In genomic region chr1:52404116-52404974, GRCh38 we compare ENCODE assay signal across 8 cellular contexts. TPM values are rescaled to one million over a fixed set of nuclear protein-coding genes. Genes with fewer than 3 reads are reported as not detected.
DNase-seq lines count a peak whose midpoint lies in the region; ATAC-seq and TF ChIP-seq lines count a peak whose summit lies in the region.

TSS of gene ORC1 (minus strand) at chr1:52404423. CDS start at chr1:52402223, 2,200 bp downstream.
A gene with protein sequence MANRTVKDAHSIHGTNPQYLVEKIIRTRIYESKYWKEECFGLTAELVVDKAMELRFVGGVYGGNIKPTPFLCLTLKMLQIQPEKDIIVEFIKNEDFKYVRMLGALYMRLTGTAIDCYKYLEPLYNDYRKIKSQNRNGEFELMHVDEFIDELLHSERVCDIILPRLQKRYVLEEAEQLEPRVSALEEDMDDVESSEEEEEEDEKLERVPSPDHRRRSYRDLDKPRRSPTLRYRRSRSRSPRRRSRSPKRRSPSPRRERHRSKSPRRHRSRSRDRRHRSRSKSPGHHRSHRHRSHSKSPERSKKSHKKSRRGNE (plus strand): TSS chr1:52404602. CDS start chr1:52404750, 148 bp downstream.

- CTCF ChIA-PET in CD4-positive, alpha-beta T cell (lab: Charles Lee), result interaction anchor here (0.7 to 3.1 kb wide), 11 partner anchors 14 to 371 kb away, joined by 3 to 35 read pairs (median 5); partner anchors contain the start of genes CC2D1B, KTI12, SHISAL2A and TUT4

- POLR2A ChIA-PET in CD4-positive, alpha-beta T cell (lab: Charles Lee), result interaction anchor here (0.7 to 3.3 kb wide), 29 partner anchors 9 to 1541 kb away, joined by 3 to 72 read pairs (median 5); partner anchors contain the start of genes BTF3L4, CC2D1B, ECHDC2 and IFT25

- no peaks in the 10 kb centered on the region for H3K9me3 ChIP-seq in CD4-positive, alpha-beta T cell (ENCODE audit: control insufficient read depth, low read length)
- H3K9me3 ChIP-seq in liver (ENCODE audit: control insufficient read depth in 4 of 4, low read length in 3 of 4), result no peaks in the 10 kb centered on the region

- peaks cover 47% of the 10 kb centered on the region for H3K36me3 Mint-ChIP-seq in CD4-positive, alpha-beta T cell (ENCODE audit: low read depth)

- peaks cover 4 to 27% (median 17%) of the 10 kb centered on the region in 4 donors for H3K4me1 ChIP-seq in liver (ENCODE audit: control insufficient read depth in 4 of 4, insufficient read depth in 4 of 4, low read length in 3 of 4)

- peak within 1 kb of the TSS; percentile 99 for H3K27ac Mint-ChIP-seq in CD4-positive, alpha-beta T cell

- peak; percentile 94 to 98 (median 97) for DNase-seq in CD4-positive, alpha-beta T cell
- DNase-seq in NCI-H774 (lab: John Stamatoyannopoulos, UW), result peak; percentile 99
- DNase-seq in activated CD4-positive, alpha-beta T cell treated with anti-CD3 and anti-CD28 coated beads, Interleukin-2, amount 50 U/mL, for 4 hours, result peak; percentile 97 to 98
- peak; percentile 93 to 98 for DNase-seq in dermis microvascular lymphatic vessel endothelial cell (ENCODE audit: low read depth in 2 of 2)
- DNase-seq in stimulated activated CD4-positive, alpha-beta T cell treated with anti-CD3 and anti-CD28 coated beads, Interleukin-4, amount 100 ng/mL, for 24 hours, result peak; percentile 99

- under 1% methylated on average over 57 of the region's 57 CpGs for WGBS in liver

- peak within 1 kb of the TSS; percentile 89 for H3K27ac ChIP-seq in CD4-positive, alpha-beta T cell (ENCODE audit: low read depth, low read length)
- peak within 1 kb of the TSS; percentile 79 to 97 for H3K27ac ChIP-seq in liver (ENCODE audit: low read depth in 1 of 2, low read length in 2 of 2)

- peak; percentile 29 to 59 for TF ChIP-seq RAD21 in liver (IDR thresholded peaks at IDR 0.05)

- intact Hi-C loops in CD4-positive, alpha-beta T cell (cut with DNase I, micrococcal nuclease), result loop anchor here (1.0 to 10.0 kb wide), 7 partner anchors 14 to 520 kb away; partner anchors contain the start of genes BTF3L4 (in 1 of the 2), ECHDC2 (in 1 of the 2), SCP2 (in 1 of the 2) and TXNDC12 (in 1 of the 2)

- H3K27me3 ChIP-seq in CD4-positive, alpha-beta T cell (ENCODE audit: control insufficient read depth, insufficient read depth, low read length), result no peaks in the 10 kb centered on the region
- H3K27me3 ChIP-seq in liver (ENCODE audit: control insufficient read depth in 4 of 4, insufficient read depth in 4 of 4, low read length in 3 of 4), result no peaks in the 10 kb centered on the region

- ATAC-seq in CD4-positive, alpha-beta T cell (ENCODE audit: poor library complexity), result peak; percentile 89
- ATAC-seq in GM19397 (IDR thresholded peaks at IDR 0.05; ENCODE audit: unreplicated experiment) (peak; percentile 98), HG03571 (IDR thresholded peaks at IDR 0.05; ENCODE audit: unreplicated experiment) (peak; percentile 92)

- peaks cover 48% of the 10 kb centered on the region for H3K4me1 Mint-ChIP-seq in CD4-positive, alpha-beta T cell (ENCODE audit: low read depth)

- peak within 1 kb of the TSS; percentile 65 to 98 for H3K9ac ChIP-seq in liver (ENCODE audit: low read depth in 1 of 2, low read length in 2 of 2)

- peak; percentile 34 for TF ChIP-seq CTCF in CD4-positive, alpha-beta T cell (IDR thresholded peaks at IDR 0.05)
- no peak for TF ChIP-seq CTCF in liver (IDR thresholded peaks at IDR 0.05; ENCODE audit: low read depth, low read length, missing input control)

- peaks cover 2 to 21% (median 12%) of the 10 kb centered on the region in 4 donors for H3K36me3 ChIP-seq in liver (ENCODE audit: control insufficient read depth in 4 of 4, insufficient read depth in 3 of 4, low read depth in 1 of 4, low read length in 3 of 4)

- H3K9me3 Mint-ChIP-seq in CD4-positive, alpha-beta T cell, result no peaks in the 10 kb centered on the region

- peak within 1 kb of the TSS; percentile 66 to 100 (median 89) for H3K4me3 ChIP-seq in liver (ENCODE audit: low read depth in 1 of 3, low read length in 3 of 3)

- peak within 1 kb of the TSS; percentile 98 for H3K4me3 Mint-ChIP-seq in CD4-positive, alpha-beta T cell

- no peaks in the 10 kb centered on the region for H3K27me3 Mint-ChIP-seq in CD4-positive, alpha-beta T cell

TF ChIP-seq in liver, 16 proteins besides CTCF, POLR2A, EP300 and RAD21:
- peak; percentile 67 for TF ChIP-seq TAF1 (conservative IDR thresholded peaks at IDR 0.05)
- peak in 1 of 2 donors; percentile 27 for TF ChIP-seq JUND (IDR thresholded peaks at IDR 0.05)
- TF ChIP-seq SP1 (IDR thresholded peaks at IDR 0.05), result peak; percentile 67
- TF ChIP-seq, protein P1, sequence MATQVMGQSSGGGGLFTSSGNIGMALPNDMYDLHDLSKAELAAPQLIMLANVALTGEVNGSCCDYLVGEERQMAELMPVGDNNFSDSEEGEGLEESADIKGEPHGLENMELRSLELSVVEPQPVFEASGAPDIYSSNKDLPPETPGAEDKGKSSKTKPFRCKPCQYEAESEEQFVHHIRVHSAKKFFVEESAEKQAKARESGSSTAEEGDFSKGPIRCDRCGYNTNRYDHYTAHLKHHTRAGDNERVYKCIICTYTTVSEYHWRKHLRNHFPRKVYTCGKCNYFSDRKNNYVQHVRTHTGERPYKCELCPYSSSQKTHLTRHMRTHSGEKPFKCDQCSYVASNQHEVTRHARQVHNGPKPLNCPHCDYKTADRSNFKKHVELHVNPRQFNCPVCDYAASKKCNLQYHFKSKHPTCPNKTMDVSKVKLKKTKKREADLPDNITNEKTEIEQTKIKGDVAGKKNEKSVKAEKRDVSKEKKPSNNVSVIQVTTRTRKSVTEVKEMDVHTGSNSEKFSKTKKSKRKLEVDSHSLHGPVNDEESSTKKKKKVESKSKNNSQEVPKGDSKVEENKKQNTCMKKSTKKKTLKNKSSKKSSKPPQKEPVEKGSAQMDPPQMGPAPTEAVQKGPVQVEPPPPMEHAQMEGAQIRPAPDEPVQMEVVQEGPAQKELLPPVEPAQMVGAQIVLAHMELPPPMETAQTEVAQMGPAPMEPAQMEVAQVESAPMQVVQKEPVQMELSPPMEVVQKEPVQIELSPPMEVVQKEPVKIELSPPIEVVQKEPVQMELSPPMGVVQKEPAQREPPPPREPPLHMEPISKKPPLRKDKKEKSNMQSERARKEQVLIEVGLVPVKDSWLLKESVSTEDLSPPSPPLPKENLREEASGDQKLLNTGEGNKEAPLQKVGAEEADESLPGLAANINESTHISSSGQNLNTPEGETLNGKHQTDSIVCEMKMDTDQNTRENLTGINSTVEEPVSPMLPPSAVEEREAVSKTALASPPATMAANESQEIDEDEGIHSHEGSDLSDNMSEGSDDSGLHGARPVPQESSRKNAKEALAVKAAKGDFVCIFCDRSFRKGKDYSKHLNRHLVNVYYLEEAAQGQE (IDR thresholded peaks at IDR 0.05), result peak; percentile 30
- peak; percentile 99 for TF ChIP-seq YY1 (IDR thresholded peaks at IDR 0.05)
- TF ChIP-seq HNF4G (IDR thresholded peaks at IDR 0.05), result no peak
- TF ChIP-seq EGR1 (IDR thresholded peaks at IDR 0.05; ENCODE audit: low read depth in 2 of 2), result peak in 1 of 2 donors; percentile 38
- peak; percentile 96 to 99 for TF ChIP-seq GABPA (IDR thresholded peaks at IDR 0.05 in 1 of 2, conservative IDR thresholded peaks at IDR 0.05 in 1 of 2)
- peak; percentile 18 to 20 for TF ChIP-seq RXRA (IDR thresholded peaks at IDR 0.05)
- TF ChIP-seq NR2F2 (IDR thresholded peaks at IDR 0.05), result no peak
- no peak for TF ChIP-seq FOXA1 (IDR thresholded peaks at IDR 0.05)
- TF ChIP-seq FOXA2 (IDR thresholded peaks at IDR 0.05), result no peak
- TF ChIP-seq ATF3 (IDR thresholded peaks at IDR 0.05), result peak; percentile 20
- TF ChIP-seq, protein P2, sequence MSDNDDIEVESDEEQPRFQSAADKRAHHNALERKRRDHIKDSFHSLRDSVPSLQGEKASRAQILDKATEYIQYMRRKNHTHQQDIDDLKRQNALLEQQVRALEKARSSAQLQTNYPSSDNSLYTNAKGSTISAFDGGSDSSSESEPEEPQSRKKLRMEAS (IDR thresholded peaks at IDR 0.05), result no peak
- TF ChIP-seq HNF4A (conservative IDR thresholded peaks at IDR 0.05), result peak in 1 of 2 donors; percentile 4
- TF ChIP-seq, protein P3, sequence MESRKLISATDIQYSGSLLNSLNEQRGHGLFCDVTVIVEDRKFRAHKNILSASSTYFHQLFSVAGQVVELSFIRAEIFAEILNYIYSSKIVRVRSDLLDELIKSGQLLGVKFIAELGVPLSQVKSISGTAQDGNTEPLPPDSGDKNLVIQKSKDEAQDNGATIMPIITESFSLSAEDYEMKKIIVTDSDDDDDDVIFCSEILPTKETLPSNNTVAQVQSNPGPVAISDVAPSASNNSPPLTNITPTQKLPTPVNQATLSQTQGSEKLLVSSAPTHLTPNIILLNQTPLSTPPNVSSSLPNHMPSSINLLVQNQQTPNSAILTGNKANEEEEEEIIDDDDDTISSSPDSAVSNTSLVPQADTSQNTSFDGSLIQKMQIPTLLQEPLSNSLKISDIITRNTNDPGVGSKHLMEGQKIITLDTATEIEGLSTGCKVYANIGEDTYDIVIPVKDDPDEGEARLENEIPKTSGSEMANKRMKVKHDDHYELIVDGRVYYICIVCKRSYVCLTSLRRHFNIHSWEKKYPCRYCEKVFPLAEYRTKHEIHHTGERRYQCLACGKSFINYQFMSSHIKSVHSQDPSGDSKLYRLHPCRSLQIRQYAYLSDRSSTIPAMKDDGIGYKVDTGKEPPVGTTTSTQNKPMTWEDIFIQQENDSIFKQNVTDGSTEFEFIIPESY (IDR thresholded peaks at IDR 0.05), result peak; percentile 31

RNA-seq across cellular contexts. Expression of gene ORC1, which starts in this region (rescaled TPM):
- total RNA-seq in CD4-positive, alpha-beta T cell, result 1 to 10 TPM; 1.1 to 1.3 TPM
- total RNA-seq in dermis microvascular lymphatic vessel endothelial cell (3.5 and 6.5 TPM in 2 replicates), liver (10 to 100 TPM in 1 of 2 donors, under 1 TPM in 1; 0.33 to 16.6 TPM)
- polyA plus RNA-seq in liver, result under 1 TPM; 0.31 to 0.53 TPM

RNA-seq across cellular contexts. Expression of the second gene that starts in this region (rescaled TPM):
- total RNA-seq in CD4-positive, alpha-beta T cell, result 10 to 100 TPM; 56.2 to 63.6 TPM
- total RNA-seq in dermis microvascular lymphatic vessel endothelial cell, result 8.0 and 9.1 TPM in 2 replicates
- total RNA-seq in liver, result 10 to 100 TPM in 1 of 2 donors, 1 to 10 TPM in 1; 8.1 to 10.3 TPM
- 1 to 10 TPM; 5.9 to 9.1 TPM for polyA plus RNA-seq in liver

Comparison
In these comparisons a context has a peak if more than half of its experiments do, and no peak if none do; other contexts are left out.
1. Peak in every context shown above with its lines: DNase-seq, ATAC-seq, H3K4me3 ChIP-seq and H3K27ac ChIP-seq.